In the genomic region with DNA sequence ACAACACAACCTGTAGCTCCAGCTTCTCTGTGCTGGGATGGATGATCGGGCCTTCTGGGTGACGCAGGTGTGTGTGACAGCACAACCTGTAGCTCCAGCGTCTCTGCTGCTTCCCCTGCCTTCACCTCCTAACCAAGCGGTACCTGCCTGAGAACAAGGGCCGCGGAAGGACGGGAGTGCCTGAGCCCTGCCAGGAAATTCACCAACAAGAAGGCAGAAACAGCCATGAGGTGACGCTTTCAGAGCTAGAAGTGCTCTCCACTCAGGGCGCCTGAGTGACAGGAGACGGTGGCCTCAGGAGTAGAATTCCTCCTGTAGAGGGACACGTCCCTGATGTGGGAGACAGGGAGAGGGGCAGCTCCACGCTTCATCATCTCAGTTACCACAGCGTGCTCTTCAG, we compare ENCODE assay signal across 12 cellular contexts. TPM values are rescaled to one million over a fixed set of nuclear protein-coding genes. Genes with fewer than 3 reads are reported as not detected.
A peak's percentile ranks its signal among the peaks of the same experiment; 100 is the strongest.
DNase-seq lines count a peak whose midpoint lies in the region; ATAC-seq and TF ChIP-seq lines count a peak whose summit lies in the region.
"Had no signal": no experiment of that assay in that cellular context is flagged by ENCODE, and none has a peak within 500 bp of the region (broad histone marks: within the 10 kb centered on the region; RNA-seq: fewer than 3 reads in every experiment).

No MANE protein-coding gene starts in this region.

- H3K27me3 Mint-ChIP-seq in CD4-positive, alpha-beta T cell = peaks cover 11% of the 10 kb centered on the region
- no peaks in the 10 kb centered on the region for H3K27me3 Mint-ChIP-seq in endothelial cell (ENCODE audit: unreplicated experiment)

- H3K36me3 ChIP-seq in Peyer's patch = peaks cover 0 to under 1% (median 0%) of the 10 kb centered on the region in 3 donors
- H3K36me3 ChIP-seq in prostate gland = no peaks in the 10 kb centered on the region
- H3K36me3 ChIP-seq: neutrophil had no signal

- POLR2A ChIA-PET in CD4-positive, alpha-beta T cell (lab: Charles Lee) = interaction anchor here (1.1 to 1.4 kb wide), 2 partner anchors 18 to 35 kb away, joined by 6 to 7 read pairs; a partner anchor contains a TSS

- H3K27me3 ChIP-seq in CD4-positive, alpha-beta T cell (ENCODE audit: control insufficient read depth, insufficient read depth, low read length) = no peaks in the 10 kb centered on the region
- H3K27me3 ChIP-seq in Peyer's patch (no peaks in the 10 kb centered on the region), prostate gland (replicated peaks; ENCODE audit: insufficient read depth) (no peaks in the 10 kb centered on the region), foreskin keratinocyte (no peaks in the 10 kb centered on the region)

- H3K9me3 Mint-ChIP-seq in CD4-positive, alpha-beta T cell = no peaks in the 10 kb centered on the region
- no peaks in the 10 kb centered on the region for H3K9me3 Mint-ChIP-seq in endothelial cell (ENCODE audit: unreplicated experiment)

- CTCF ChIA-PET in CD4-positive, alpha-beta T cell (lab: Charles Lee) = interaction anchor here (0.7 to 1.2 kb wide), 2 partner anchors 18 to 218 kb away, joined by 3 to 5 read pairs; a partner anchor contains a TSS

- TF ChIP-seq POLR2A in Peyer's patch (IDR thresholded peaks at IDR 0.05) = no peak
- no peak for TF ChIP-seq POLR2A in prostate gland (IDR thresholded peaks at IDR 0.05)

- peak overlapping the region; percentile 99 for H3K27ac Mint-ChIP-seq in CD4-positive, alpha-beta T cell
- no peak overlapping the region for H3K27ac Mint-ChIP-seq in endothelial cell (ENCODE audit: unreplicated experiment)

- peak overlapping the region; percentile 96 for H3K4me3 Mint-ChIP-seq in CD4-positive, alpha-beta T cell
- peak overlapping the region; percentile 42 for H3K4me3 Mint-ChIP-seq in endothelial cell (ENCODE audit: unreplicated experiment)

- H3K4me1 ChIP-seq in Peyer's patch (peaks cover 0 to 5% (median 0%) of the 10 kb centered on the region in 4 donors), prostate gland (replicated peaks) (no peaks in the 10 kb centered on the region), foreskin keratinocyte (no peaks in the 10 kb centered on the region)

- H3K9me3 ChIP-seq in CD4-positive, alpha-beta T cell (ENCODE audit: control insufficient read depth, low read length) = no peaks in the 10 kb centered on the region
- H3K9me3 ChIP-seq in Peyer's patch (no peaks in the 10 kb centered on the region), prostate gland (no peaks in the 10 kb centered on the region)
- H3K9me3 ChIP-seq: neutrophil had no signal

- DNase-seq in CD4-positive, alpha-beta T cell = no peak
- DNase-seq in Peyer's patch = no peak
- no peak for DNase-seq in endothelial cell (ENCODE audit: low spot score)
- DNase-seq in prostate gland (ENCODE audit: low spot score) = no peak
- no peak for DNase-seq in foreskin keratinocyte
- no peak for DNase-seq in OCI-M2 (lab: John Stamatoyannopoulos, UW; ENCODE audit: unreplicated experiment)
- DNase-seq: hippocampal formation, NCI-H748 treated with DMSO at 0.1 percent for 48 hours had no signal

- no peak for ATAC-seq in CD4-positive, alpha-beta T cell (ENCODE audit: poor library complexity)
- ATAC-seq in GM21786 (IDR thresholded peaks at IDR 0.05; ENCODE audit: unreplicated experiment) (no peak), foreskin keratinocyte (no peak), GM21526 (IDR thresholded peaks at IDR 0.05; ENCODE audit: low FRiP score, unreplicated experiment) (no peak)
- ATAC-seq: K562 had no signal

- H3K4me3 ChIP-seq in Peyer's patch (peak overlapping the region in 1 of 4 donors; percentile 67), prostate gland (no peak overlapping the region)
- H3K4me3 ChIP-seq: K562 had no signal

- peaks cover 31% of the 10 kb centered on the region for H3K4me1 Mint-ChIP-seq in CD4-positive, alpha-beta T cell (ENCODE audit: low read depth)
- no peaks in the 10 kb centered on the region for H3K4me1 Mint-ChIP-seq in endothelial cell (ENCODE audit: unreplicated experiment)

- peak overlapping the region; percentile 82 for H3K27ac ChIP-seq in CD4-positive, alpha-beta T cell (ENCODE audit: low read depth, low read length)
- H3K27ac ChIP-seq in Peyer's patch (peak overlapping the region; percentile 77 to 86 (median 83)), prostate gland (peak overlapping the region; percentile 48 to 89), foreskin keratinocyte (no peak overlapping the region)
- H3K27ac ChIP-seq: neutrophil had no signal

- no peak for TF ChIP-seq CTCF in CD4-positive, alpha-beta T cell (IDR thresholded peaks at IDR 0.05)
- TF ChIP-seq CTCF in Peyer's patch (IDR thresholded peaks at IDR 0.05) = no peak
- no peak for TF ChIP-seq CTCF in endothelial cell (IDR thresholded peaks at IDR 0.05; ENCODE audit: unreplicated experiment)
- TF ChIP-seq CTCF in prostate gland (IDR thresholded peaks at IDR 0.05) = no peak
- no peak for TF ChIP-seq CTCF in foreskin keratinocyte (conservative IDR thresholded peaks at IDR 0.05)

- intact Hi-C loops in CD4-positive, alpha-beta T cell (cut with DNase I, micrococcal nuclease) = loop anchor here in 1 of 2 experiments (10.0 kb wide), 1 partner anchor 309 kb away; a partner anchor contains a TSS
- intact Hi-C loops in prostate gland (cut with DNase I) = no loop called here

- peaks cover 89% of the 10 kb centered on the region for H3K36me3 Mint-ChIP-seq in CD4-positive, alpha-beta T cell (ENCODE audit: low read depth)
- peaks cover 22% of the 10 kb centered on the region for H3K36me3 Mint-ChIP-seq in endothelial cell (ENCODE audit: low read depth, unreplicated experiment)

- 67% methylated on average over 13 of the region's 13 CpGs for WGBS in prostate gland

RNA-seq across cellular contexts. Expression of a gene that starts 17.4 kb away (rescaled TPM):
- 100 to 1,000 TPM; 428 to 437 TPM for total RNA-seq in CD4-positive, alpha-beta T cell
- total RNA-seq in Peyer's patch (10 to 100 TPM in 3 of 4 donors, 1 to 10 TPM in 1; 6.8 to 35.5 (median 11.9) TPM), endothelial cell (ENCODE audit: unreplicated experiment) (26.6 TPM), prostate gland (10 to 100 TPM; 30.6 to 39.6 TPM), foreskin keratinocyte (6.1 and 8.6 TPM in 2 replicates)
- polyA plus RNA-seq in foreskin keratinocyte = 2.3 and 2.6 TPM in 2 replicates

Comparison
In these comparisons a context has a peak if more than half of its experiments do, and no peak if none do; other contexts are left out.
1. RNA of a gene that starts 17.4 kb away (total RNA-seq): 428 to 437 TPM in CD4-positive, alpha-beta T cell; 30.6 to 39.6 TPM in prostate gland, 26.6 TPM in endothelial cell (single experiment), 6.8 to 35.5 TPM in Peyer's patch and 6.1 to 8.6 TPM in foreskin keratinocyte; every median in the first group is over 10 times any median in the second.